2 cellular contexts compared by ENCODE assay signal in the genomic region with DNA sequence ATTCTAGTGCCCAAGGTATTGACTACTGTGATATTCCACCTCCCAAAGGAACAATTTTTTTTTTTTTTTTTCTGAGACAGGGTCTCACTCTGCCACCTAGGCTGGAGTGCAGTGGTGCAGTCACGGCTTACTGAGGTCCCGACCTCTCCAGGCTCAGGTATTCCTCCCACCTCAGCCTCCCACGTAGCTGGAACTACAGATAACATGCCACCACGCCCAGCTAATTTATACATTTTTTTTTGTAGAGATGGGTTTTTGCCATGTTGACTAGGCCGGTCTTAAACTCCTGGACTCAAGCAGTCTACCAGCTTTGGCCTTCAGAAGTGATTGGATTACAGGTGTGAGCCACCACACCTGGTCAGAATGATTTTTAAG.
TF ChIP-seq lines count a peak whose summit lies in the region.

No MANE protein-coding gene starts in this region.

TF ChIP-seq in A549, 52 proteins besides CTCF, POLR2A, EP300 and RAD21 (continued from another document):
- TF ChIP-seq PHF8 (IDR thresholded peaks at IDR 0.05; ENCODE audit: borderline replicate concordance, low read depth) (no peak), NR3C1 (IDR thresholded peaks at IDR 0.05) (no peak), ZC3H11A (IDR thresholded peaks at IDR 0.05) (no peak), CBX2 (IDR thresholded peaks at IDR 0.05; ENCODE audit: borderline replicate concordance, low read depth) (no peak), KDM5A (IDR thresholded peaks at IDR 0.05) (no peak)
- TF ChIP-seq, protein P1, sequence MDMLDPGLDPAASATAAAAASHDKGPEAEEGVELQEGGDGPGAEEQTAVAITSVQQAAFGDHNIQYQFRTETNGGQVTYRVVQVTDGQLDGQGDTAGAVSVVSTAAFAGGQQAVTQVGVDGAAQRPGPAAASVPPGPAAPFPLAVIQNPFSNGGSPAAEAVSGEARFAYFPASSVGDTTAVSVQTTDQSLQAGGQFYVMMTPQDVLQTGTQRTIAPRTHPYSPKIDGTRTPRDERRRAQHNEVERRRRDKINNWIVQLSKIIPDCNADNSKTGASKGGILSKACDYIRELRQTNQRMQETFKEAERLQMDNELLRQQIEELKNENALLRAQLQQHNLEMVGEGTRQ (IDR thresholded peaks at IDR 0.05), result no peak
- TF ChIP-seq, protein P2, sequence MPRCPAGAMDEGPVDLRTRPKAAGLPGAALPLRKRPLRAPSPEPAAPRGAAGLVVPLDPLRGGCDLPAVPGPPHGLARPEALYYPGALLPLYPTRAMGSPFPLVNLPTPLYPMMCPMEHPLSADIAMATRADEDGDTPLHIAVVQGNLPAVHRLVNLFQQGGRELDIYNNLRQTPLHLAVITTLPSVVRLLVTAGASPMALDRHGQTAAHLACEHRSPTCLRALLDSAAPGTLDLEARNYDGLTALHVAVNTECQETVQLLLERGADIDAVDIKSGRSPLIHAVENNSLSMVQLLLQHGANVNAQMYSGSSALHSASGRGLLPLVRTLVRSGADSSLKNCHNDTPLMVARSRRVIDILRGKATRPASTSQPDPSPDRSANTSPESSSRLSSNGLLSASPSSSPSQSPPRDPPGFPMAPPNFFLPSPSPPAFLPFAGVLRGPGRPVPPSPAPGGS (IDR thresholded peaks at IDR 0.05), result no peak

TF ChIP-seq in HEK293, 187 proteins besides CTCF, POLR2A, EP300 and RAD21 (continued from another document):
- TF ChIP-seq, protein P3, sequence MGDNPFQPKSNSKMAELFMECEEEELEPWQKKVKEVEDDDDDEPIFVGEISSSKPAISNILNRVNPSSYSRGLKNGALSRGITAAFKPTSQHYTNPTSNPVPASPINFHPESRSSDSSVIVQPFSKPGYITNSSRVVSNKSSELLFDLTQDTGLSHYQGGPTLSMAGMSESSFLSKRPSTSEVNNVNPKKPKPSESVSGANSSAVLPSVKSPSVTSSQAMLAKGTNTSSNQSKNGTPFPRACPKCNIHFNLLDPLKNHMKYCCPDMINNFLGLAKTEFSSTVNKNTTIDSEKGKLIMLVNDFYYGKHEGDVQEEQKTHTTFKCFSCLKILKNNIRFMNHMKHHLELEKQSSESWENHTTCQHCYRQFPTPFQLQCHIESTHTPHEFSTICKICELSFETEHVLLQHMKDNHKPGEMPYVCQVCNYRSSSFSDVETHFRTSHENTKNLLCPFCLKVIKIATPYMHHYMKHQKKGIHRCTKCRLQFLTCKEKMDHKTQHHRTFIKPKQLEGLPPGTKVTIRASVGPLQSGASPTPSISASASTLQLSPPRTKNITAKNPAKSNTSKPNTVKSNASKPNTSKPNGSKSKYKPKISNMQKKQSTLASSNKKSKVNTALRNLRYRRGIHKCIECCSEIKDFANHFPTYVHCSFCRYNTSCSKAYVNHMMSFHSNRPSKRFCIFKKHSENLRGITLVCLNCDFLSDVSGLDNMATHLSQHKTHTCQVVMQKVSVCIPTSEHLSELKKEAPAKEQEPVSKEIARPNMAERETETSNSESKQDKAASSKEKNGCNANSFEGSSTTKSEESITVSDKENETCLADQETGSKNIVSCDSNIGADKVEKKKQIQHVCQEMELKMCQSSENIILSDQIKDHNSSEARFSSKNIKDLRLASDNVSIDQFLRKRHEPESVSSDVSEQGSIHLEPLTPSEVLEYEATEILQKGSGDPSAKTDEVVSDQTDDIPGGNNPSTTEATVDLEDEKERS (tag by site-specific recombination; IDR thresholded peaks at IDR 0.05), result no peak
- TF ChIP-seq ZNF521 (tag by site-specific recombination; IDR thresholded peaks at IDR 0.05), result no peak
- no peak for TF ChIP-seq ZNF350 (tag by site-specific recombination; IDR thresholded peaks at IDR 0.05)
- no peak for TF ChIP-seq ZNF561 (tag by site-specific recombination; IDR thresholded peaks at IDR 0.05; ENCODE audit: borderline replicate concordance)
- TF ChIP-seq ZIC2 (tag by site-specific recombination; IDR thresholded peaks at IDR 0.05), result no peak
TF ChIP-seq in HEK293: peak in this region for 1.
